14 cellular contexts compared by ENCODE assay signal in the genomic region with DNA sequence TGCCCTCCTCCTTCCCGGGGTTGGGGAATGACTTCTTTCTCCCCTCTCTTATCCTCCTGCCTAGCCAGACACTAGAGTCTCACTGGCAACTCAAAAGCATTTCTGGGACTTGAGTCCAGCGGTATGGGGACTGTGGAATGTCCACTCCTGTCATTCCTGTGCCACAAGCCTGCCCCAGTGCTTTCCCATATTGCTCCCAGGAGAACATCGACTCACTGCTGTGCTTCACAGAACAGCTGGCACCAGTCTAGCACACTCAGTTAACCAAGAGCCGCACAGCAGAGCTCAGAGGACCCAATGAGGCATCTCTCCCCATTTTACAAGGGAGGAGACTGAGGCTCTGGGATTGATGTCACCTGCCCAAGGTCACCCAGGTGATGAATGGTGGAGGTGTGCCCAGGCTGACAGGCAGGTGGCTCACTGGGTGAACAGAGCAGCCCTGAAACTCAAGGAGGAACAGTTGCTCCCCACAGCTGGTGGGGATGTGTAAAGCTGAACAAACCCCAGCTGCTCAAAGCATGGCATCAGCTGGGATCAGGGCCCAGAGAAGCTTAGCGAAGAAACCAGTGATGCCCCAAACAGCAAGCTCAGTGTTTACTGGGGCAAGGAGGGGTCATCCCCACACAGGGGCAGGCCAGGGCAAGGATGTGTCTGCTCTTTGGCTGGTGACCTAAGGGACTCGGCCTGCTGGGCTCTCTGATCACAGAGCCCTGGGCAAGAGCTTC. TPM values are rescaled to one million over a fixed set of nuclear protein-coding genes. Genes with fewer than 3 reads are reported as not detected.
DNase-seq lines count a peak whose midpoint lies in the region; FAIRE-seq and TF ChIP-seq lines count a peak whose summit lies in the region.
"Had no signal": no experiment of that assay in that cellular context is flagged by ENCODE, and none has a peak within 500 bp of the region (broad histone marks: within the 10 kb centered on the region; RNA-seq: fewer than 3 reads in every experiment).

No MANE protein-coding gene starts in this region.

- H3K9me3 ChIP-seq in small intestine (ENCODE audit: control insufficient read depth, low read depth) = no peaks in the 10 kb centered on the region
- H3K9me3 ChIP-seq: adrenal gland, BE2C, SK-N-SH had no signal

- peak overlapping the region; percentile 94 to 99 (median 96) for H3K27ac Mint-ChIP-seq in nephron
- H3K27ac Mint-ChIP-seq: activated CD8-positive, alpha-beta T cell treated with anti-CD3 and anti-CD28 coated beads for 36 hours had no signal

- no peaks in the 10 kb centered on the region for H3K79me2 ChIP-seq in ACC112 (ENCODE audit: control insufficient read depth, insufficient read depth, low read length, unreplicated experiment)

- peaks cover 5% of the 10 kb centered on the region for H3K27me3 Mint-ChIP-seq in nephron (ENCODE audit: low read depth)
- H3K27me3 Mint-ChIP-seq: activated CD8-positive, alpha-beta T cell treated with anti-CD3 and anti-CD28 coated beads for 36 hours had no signal

- no peaks in the 10 kb centered on the region for H3K36me3 ChIP-seq in ACC112 (ENCODE audit: insufficient read depth, low read length)
- no peaks in the 10 kb centered on the region for H3K36me3 ChIP-seq in small intestine (ENCODE audit: control insufficient read depth in 2 of 2, insufficient read depth in 2 of 2, low read length in 2 of 2)
- H3K36me3 ChIP-seq: adrenal gland, BE2C had no signal

- no peak overlapping the region for H2AFZ ChIP-seq in ACC112 (ENCODE audit: low read length, unreplicated experiment)

- H3K36me3 Mint-ChIP-seq in nephron (ENCODE audit: low read depth) = peaks cover 4% of the 10 kb centered on the region

- H3K4me1 ChIP-seq in ACC112 (ENCODE audit: control insufficient read depth, insufficient read depth, low read length, unreplicated experiment) (peaks cover 67% of the 10 kb centered on the region), small intestine (ENCODE audit: control insufficient read depth in 2 of 2, insufficient read depth in 1 of 2, low read depth in 1 of 2, low read length in 1 of 2) (no peaks in the 10 kb centered on the region)
- H3K4me1 ChIP-seq: BE2C had no signal

- H3K4me1 Mint-ChIP-seq in nephron = peaks cover 74% of the 10 kb centered on the region

- H3K4me3 Mint-ChIP-seq in nephron = peak overlapping the region in 1 of 3 experiments; percentile 23
- H3K4me3 Mint-ChIP-seq: activated CD8-positive, alpha-beta T cell treated with anti-CD3 and anti-CD28 coated beads for 36 hours had no signal

- TF ChIP-seq CTCF in fibroblast of the aortic adventitia (IDR thresholded peaks at IDR 0.05; ENCODE audit: insufficient read depth, low read length) = no peak
- peak in 1 of 3 experiments; percentile 2 for TF ChIP-seq CTCF in nephron (IDR thresholded peaks at IDR 0.05; ENCODE audit: unreplicated experiment in 3 of 3)

- no peak for FAIRE-seq in small intestine (lab: Jason Lieb, UNC)
- FAIRE-seq: frontal cortex had no signal

- peak; percentile 17 for DNase-seq in M059J (ENCODE audit: low read depth)
- DNase-seq in fibroblast of the aortic adventitia (ENCODE audit: low read depth) = peak; percentile 36
- no peak for DNase-seq in stimulated activated naive CD4-positive, alpha-beta T cell treated with Interleukin-2 at 50 U/mL for 16 hours (lab: John Stamatoyannopoulos, UW)
- no peak for DNase-seq in small intestine
- DNase-seq in NCI-H2107 (lab: John Stamatoyannopoulos, UW) = no peak
- no peak for DNase-seq in dermis blood vessel endothelial cell
- DNase-seq: activated CD8-positive, alpha-beta T cell treated with anti-CD3 and anti-CD28 coated beads for 36 hours; adrenal gland; BE2C; SK-N-SH; stimulated activated CD4-positive, alpha-beta T cell treated with anti-CD3 and anti-CD28 coated beads, Interleukin-4, amount 100 ng/mL, for 4 hours had no signal

- H3K4me3 ChIP-seq in ACC112 (ENCODE audit: low read depth, low read length) = no peak overlapping the region
- H3K4me3 ChIP-seq in fibroblast of the aortic adventitia (ENCODE audit: low read depth, low read length) = no peak overlapping the region
- no peak overlapping the region for H3K4me3 ChIP-seq in small intestine (ENCODE audit: low read depth in 1 of 2, low read length in 2 of 2)
- H3K4me3 ChIP-seq: adrenal gland had no signal

- WGBS in small intestine, 3 donors = 87 to 96% (median 92%) methylated on average over 6 of the region's 6 CpGs

- H3K27me3 ChIP-seq in ACC112 (ENCODE audit: insufficient read depth, low read length) (no peaks in the 10 kb centered on the region), small intestine (ENCODE audit: control insufficient read depth in 2 of 2, insufficient read depth in 2 of 2, low read length in 2 of 2) (no peaks in the 10 kb centered on the region)
- H3K27me3 ChIP-seq: adrenal gland, BE2C had no signal

- no peaks in the 10 kb centered on the region for H3K9me3 Mint-ChIP-seq in nephron
- H3K9me3 Mint-ChIP-seq: activated CD8-positive, alpha-beta T cell treated with anti-CD3 and anti-CD28 coated beads for 36 hours had no signal

- H3K27ac ChIP-seq in ACC112 (ENCODE audit: low read depth, low read length) (peak overlapping the region; percentile 80; the same call in 1 of the 2 replicates), small intestine (ENCODE audit: low read depth in 1 of 2, low read length in 1 of 2) (no peak overlapping the region)
- H3K27ac ChIP-seq: adrenal gland had no signal

RNA-seq across cellular contexts. Expression of gene DUSP7, which starts 35.4 kb away (rescaled TPM):
- 9.6 and 14.0 TPM in 2 replicates for total RNA-seq in M059J (2014; rRNA removed; shearing (Covaris generic))
- total RNA-seq in fibroblast of the aortic adventitia (ENCODE audit: low replicate concordance) (2.9 and 12.8 TPM in 2 replicates), dermis blood vessel endothelial cell (8.0 and 10.8 TPM in 2 replicates)
- 1 to 10 TPM; 1.6 to 7.1 (median 1.8) TPM for polyA plus RNA-seq in small intestine

Comparison
In these comparisons a context has a peak if more than half of its experiments do, and no peak if none do; other contexts are left out.
1. DNase-seq: peak in M059J (single experiment) and fibroblast of the aortic adventitia (single experiment); none in stimulated activated naive CD4-positive, alpha-beta T cell treated with Interleukin-2 at 50 U/mL for 16 hours (single experiment), small intestine (single experiment), NCI-H2107 (single experiment) and dermis blood vessel endothelial cell (single experiment).